ENCODE assay signal across 8 cellular contexts in the genomic region with DNA sequence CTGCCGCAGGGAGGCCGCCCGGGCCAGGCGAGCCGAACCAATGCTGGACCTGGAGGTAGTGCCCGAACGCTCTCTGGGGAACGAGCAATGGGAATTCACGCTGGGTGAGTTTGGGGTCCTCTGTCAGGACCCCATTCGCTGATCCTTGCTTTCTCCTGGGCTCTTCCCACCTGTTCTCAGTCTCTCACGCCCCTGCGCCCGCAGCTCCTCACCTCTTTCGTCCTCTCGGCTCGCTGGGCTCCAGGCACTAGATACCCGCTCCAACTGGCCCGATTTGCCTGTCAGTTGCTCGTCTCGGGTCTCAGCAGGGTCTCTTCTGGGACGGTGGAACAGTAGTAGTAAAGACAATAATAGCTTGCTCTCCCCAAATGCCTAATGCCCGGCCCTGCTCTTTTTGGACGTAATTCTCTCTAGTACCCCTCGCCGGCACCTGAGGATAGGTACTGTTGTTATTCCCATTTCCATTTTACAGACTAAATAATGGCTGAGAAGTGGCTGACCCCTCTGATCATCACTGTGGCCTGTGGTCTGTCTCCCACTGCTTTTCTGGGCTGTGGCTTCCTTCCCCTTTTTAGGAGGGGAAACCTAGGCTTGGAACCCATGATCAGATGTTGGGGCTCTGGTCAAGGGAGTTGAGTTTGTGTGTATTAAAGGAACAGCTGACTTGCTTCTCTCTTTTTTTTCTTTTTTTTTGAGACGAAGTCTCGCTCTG. TPM values are rescaled to one million over a fixed set of nuclear protein-coding genes. Genes with fewer than 3 reads are reported as not detected.
DNase-seq lines count a peak whose midpoint lies in the region; ATAC-seq and TF ChIP-seq lines count a peak whose summit lies in the region.

No MANE protein-coding gene starts in this region.

- peak overlapping the region; percentile 89; the same call in 1 of the 2 replicates for H3K9ac ChIP-seq in iPS-20b (ENCODE audit: low read depth, low read length)

- H3K9me3 Mint-ChIP-seq in activated T-helper 2 cell treated with anti-CD3 and anti-CD28 coated beads, Interferon-gamma antibody, Interleukin-2, Interleukin-4, amounts not matched to agents 10 μg/mL and 5 μg/mL and 100 μg/mL, durations not matched to agents 14 hours and 24 hours and 36 hours, result no peaks in the 10 kb centered on the region

- H3K27ac Mint-ChIP-seq in activated T-helper 2 cell treated with anti-CD3 and anti-CD28 coated beads, Interferon-gamma antibody, Interleukin-2, Interleukin-4, amounts not matched to agents 10 μg/mL and 5 μg/mL and 100 μg/mL, durations not matched to agents 14 hours and 24 hours and 36 hours, result peak overlapping the region; percentile 71

- peak overlapping the region; percentile 94 for H3K4me3 Mint-ChIP-seq in activated T-helper 2 cell treated with anti-CD3 and anti-CD28 coated beads, Interferon-gamma antibody, Interleukin-2, Interleukin-4, amounts not matched to agents 10 μg/mL and 5 μg/mL and 100 μg/mL, durations not matched to agents 14 hours and 24 hours and 36 hours (ENCODE audit: low read depth)

- peak overlapping the region; percentile 76 to 100 (median 94) for H3K4me3 ChIP-seq in heart right ventricle
- H3K4me3 ChIP-seq in iPS-20b (ENCODE audit: low read length), result peak overlapping the region; percentile 96
- peak overlapping the region; percentile 67 to 99 (median 97) for H3K4me3 ChIP-seq in spleen

- H3K27me3 Mint-ChIP-seq in activated T-helper 2 cell treated with anti-CD3 and anti-CD28 coated beads, Interferon-gamma antibody, Interleukin-2, Interleukin-4, amounts not matched to agents 10 μg/mL and 5 μg/mL and 100 μg/mL, durations not matched to agents 14 hours and 24 hours and 36 hours (ENCODE audit: low read depth), result no peaks in the 10 kb centered on the region

- H3K4me1 ChIP-seq in heart right ventricle (peaks cover 7 to 58% (median 25%) of the 10 kb centered on the region in 9 donors), iPS-20b (ENCODE audit: insufficient read depth, low read length) (peaks cover 4% of the 10 kb centered on the region; the same call in 1 of the 2 replicates), spleen (peaks cover 11 to 76% (median 37%) of the 10 kb centered on the region in 6 donors)

- DNase-seq in heart right ventricle (no peak), Right ventricle myocardium superior (no peak), KBM-7 (peak; percentile 94), spleen (no peak), NCI-H345 treated with DMSO at 0.1 percent for 48 hours (lab: John Stamatoyannopoulos, UW; ENCODE audit: unreplicated experiment) (no peak), left lobe of liver (ENCODE audit: low spot score) (no peak)
- DNase-seq in activated T-helper 2 cell treated with anti-CD3 and anti-CD28 coated beads, Interferon-gamma antibody, Interleukin-2, Interleukin-4, amounts not matched to agents 10 μg/mL and 5 μg/mL and 100 μg/mL, durations not matched to agents 14 hours and 24 hours and 36 hours (ENCODE audit: low spot score), result no peak

- WGBS in heart right ventricle, 2 donors, result 5 to 6% methylated on average over 27 of the region's 27 CpGs
- WGBS in spleen, 5 donors, result 2 to 5% (median 2%) methylated on average over 22 to 27 of the region's 27 CpGs

- H3K27ac ChIP-seq in heart right ventricle, result peak overlapping the region; percentile 55 to 96 (median 86)
- no peak overlapping the region for H3K27ac ChIP-seq in iPS-20b (ENCODE audit: low read length)
- H3K27ac ChIP-seq in spleen, result peak overlapping the region; percentile 49 to 90 (median 86)

- H3K27me3 ChIP-seq in heart right ventricle (no peaks in the 10 kb centered on the region), iPS-20b (ENCODE audit: insufficient read depth, low read length) (peaks cover 9% of the 10 kb centered on the region; the same call in 1 of the 2 replicates), spleen (replicated peaks in 1 of 7) (no peaks in the 10 kb centered on the region)

- in situ Hi-C loops in KBM-7 (cut with MboI; ENCODE audit: low pct_unique_long_range_greater_than_20kb, low sequenced_read_pairs), result no loop called here

- H3K36me3 ChIP-seq in heart right ventricle (peaks cover 0 to 13% (median 0%) of the 10 kb centered on the region in 9 donors), iPS-20b (ENCODE audit: insufficient read depth, low read depth, low read length) (no peaks in the 10 kb centered on the region), spleen (peaks cover 0 to 24% (median 0%) of the 10 kb centered on the region in 6 donors)

- H3K36me3 Mint-ChIP-seq in activated T-helper 2 cell treated with anti-CD3 and anti-CD28 coated beads, Interferon-gamma antibody, Interleukin-2, Interleukin-4, amounts not matched to agents 10 μg/mL and 5 μg/mL and 100 μg/mL, durations not matched to agents 14 hours and 24 hours and 36 hours (ENCODE audit: low read depth), result peaks cover 8% of the 10 kb centered on the region

- ATAC-seq in heart right ventricle (peak in 6 of 8 donors; percentile 1 to 60 (median 22)), Right ventricle myocardium superior (ENCODE audit: poor library complexity) (no peak), left lobe of liver (no peak)

- H3K4me1 Mint-ChIP-seq in activated T-helper 2 cell treated with anti-CD3 and anti-CD28 coated beads, Interferon-gamma antibody, Interleukin-2, Interleukin-4, amounts not matched to agents 10 μg/mL and 5 μg/mL and 100 μg/mL, durations not matched to agents 14 hours and 24 hours and 36 hours (ENCODE audit: low read depth), result peaks cover 19% of the 10 kb centered on the region

- TF ChIP-seq CTCF in heart right ventricle (IDR thresholded peaks at IDR 0.05), result no peak
- TF ChIP-seq CTCF in spleen (IDR thresholded peaks at IDR 0.05 in 8 of 11, conservative IDR thresholded peaks at IDR 0.05 in 3 of 11), result no peak

- no peak for TF ChIP-seq POLR2A in spleen (IDR thresholded peaks at IDR 0.05)

- intact Hi-C loops in heart right ventricle (cut with DNase I), result loop anchor here in 1 of 10 donors (5.0 kb wide), 1 partner anchor 42 kb away; a partner anchor contains a TSS
- intact Hi-C loops in Right ventricle myocardium superior (cut with DNase I), result no loop called here
- intact Hi-C loops in activated T-helper 2 cell treated with anti-CD3 and anti-CD28 coated beads, Interferon-gamma antibody, Interleukin-2, Interleukin-4, amounts not matched to agents 10 μg/mL and 5 μg/mL and 100 μg/mL, durations not matched to agents 14 hours and 24 hours and 36 hours (cut with micrococcal nuclease), result no loop called here
- intact Hi-C loops in spleen (cut with DNase I; ENCODE audit: low total_unique reads), result no loop called here

- no peaks in the 10 kb centered on the region for H3K9me3 ChIP-seq in heart right ventricle
- no peaks in the 10 kb centered on the region for H3K9me3 ChIP-seq in iPS-20b (ENCODE audit: insufficient read depth, low read depth, low read length)
- H3K9me3 ChIP-seq in spleen, result no peaks in the 10 kb centered on the region

RNA-seq across cellular contexts. Expression of a gene that starts 0.6 kb away (rescaled TPM):
- 10 to 100 TPM in 8 of 10 donors, 1 to 10 TPM in 2; 8.9 to 12.7 (median 11.7) TPM for total RNA-seq in heart right ventricle
- 1 to 10 TPM; 7.1 to 7.2 TPM for polyA plus RNA-seq in heart right ventricle
- 11.7 TPM for total RNA-seq in Right ventricle myocardium superior
- 17.4 and 17.8 TPM in 2 replicates for total RNA-seq in activated T-helper 2 cell treated with anti-CD3 and anti-CD28 coated beads, Interferon-gamma antibody, Interleukin-2, Interleukin-4, amounts not matched to agents 10 μg/mL and 5 μg/mL and 100 μg/mL, durations not matched to agents 14 hours and 24 hours and 36 hours
- 10 to 100 TPM; 15.3 to 44.0 (median 19.8) TPM for total RNA-seq in spleen
- polyA plus RNA-seq in spleen, result 10 to 100 TPM in 1 of 3 donors, 1 to 10 TPM in 2; 5.5 to 10.3 (median 9.9) TPM
- total RNA-seq in left lobe of liver, result 29.1 TPM

RNA-seq across cellular contexts. Expression of a gene that starts 40.5 kb away (rescaled TPM):
- 10 to 100 TPM in 4 of 10 donors, 1 to 10 TPM in 6; 7.4 to 17.6 (median 9.6) TPM for total RNA-seq in heart right ventricle
- 10 to 100 TPM in 1 of 2 donors, 1 to 10 TPM in 1; 5.4 to 19.1 TPM for polyA plus RNA-seq in heart right ventricle
- total RNA-seq in Right ventricle myocardium superior, result 8.1 TPM
- total RNA-seq in activated T-helper 2 cell treated with anti-CD3 and anti-CD28 coated beads, Interferon-gamma antibody, Interleukin-2, Interleukin-4, amounts not matched to agents 10 μg/mL and 5 μg/mL and 100 μg/mL, durations not matched to agents 14 hours and 24 hours and 36 hours, result 5.0 and 5.1 TPM in 2 replicates
- 10 to 100 TPM in 4 of 7 donors, 1 to 10 TPM in 3; 6.1 to 15.3 (median 10.1) TPM for total RNA-seq in spleen
- 1 to 10 TPM; 2.0 to 6.6 (median 3.0) TPM for polyA plus RNA-seq in spleen
- total RNA-seq in left lobe of liver, result 1.6 TPM

RNA-seq across cellular contexts. Expression of a gene that starts 49.4 kb away (rescaled TPM):
- total RNA-seq in heart right ventricle (10 to 100 TPM in 1 of 10 donors, 1 to 10 TPM in 9; 4.8 to 12.4 (median 5.7) TPM), Right ventricle myocardium superior (9.0 TPM), spleen (10 to 100 TPM; 29.2 to 39.3 (median 31.1) TPM), left lobe of liver (12.1 TPM)
- polyA plus RNA-seq in heart right ventricle (10 to 100 TPM in 1 of 2 donors, 1 to 10 TPM in 1; 9.7 to 17.9 TPM), spleen (10 to 100 TPM; 27.5 to 42.2 (median 35.3) TPM)
- 35.0 and 38.3 TPM in 2 replicates for total RNA-seq in activated T-helper 2 cell treated with anti-CD3 and anti-CD28 coated beads, Interferon-gamma antibody, Interleukin-2, Interleukin-4, amounts not matched to agents 10 μg/mL and 5 μg/mL and 100 μg/mL, durations not matched to agents 14 hours and 24 hours and 36 hours

RNA-seq across cellular contexts. Expression of a gene that starts 49.5 kb away (rescaled TPM):
- 10 to 100 TPM in 1 of 10 donors, 1 to 10 TPM in 9; 3.9 to 10.5 (median 5.0) TPM for total RNA-seq in heart right ventricle
- polyA plus RNA-seq in heart right ventricle, result 10 to 100 TPM in 1 of 2 donors, 1 to 10 TPM in 1; 8.6 to 17.3 TPM
- 9.5 TPM for total RNA-seq in Right ventricle myocardium superior
- total RNA-seq in activated T-helper 2 cell treated with anti-CD3 and anti-CD28 coated beads, Interferon-gamma antibody, Interleukin-2, Interleukin-4, amounts not matched to agents 10 μg/mL and 5 μg/mL and 100 μg/mL, durations not matched to agents 14 hours and 24 hours and 36 hours, result 26.4 and 26.7 TPM in 2 replicates
- 10 to 100 TPM in 6 of 7 donors, 1 to 10 TPM in 1; 8.4 to 29.9 (median 13.2) TPM for total RNA-seq in spleen
- 10 to 100 TPM in 1 of 3 donors, 1 to 10 TPM in 2; 6.0 to 11.2 (median 6.0) TPM for polyA plus RNA-seq in spleen
- total RNA-seq in left lobe of liver, result 20.6 TPM

RNA-seq across cellular contexts. Expression of a gene that starts 54.3 kb away (rescaled TPM):
- 10 to 100 TPM; 32.9 to 71.3 (median 38.6) TPM for total RNA-seq in heart right ventricle
- polyA plus RNA-seq in heart right ventricle, result 100 to 1,000 TPM in 1 of 2 donors, 1 to 10 TPM in 1; 9.1 to 199 TPM
- total RNA-seq in Right ventricle myocardium superior, result 62.9 TPM
- total RNA-seq in activated T-helper 2 cell treated with anti-CD3 and anti-CD28 coated beads, Interferon-gamma antibody, Interleukin-2, Interleukin-4, amounts not matched to agents 10 μg/mL and 5 μg/mL and 100 μg/mL, durations not matched to agents 14 hours and 24 hours and 36 hours, result 33.4 and 33.9 TPM in 2 replicates
- total RNA-seq in spleen, result 10 to 100 TPM; 11.5 to 43.7 (median 23.3) TPM
- polyA plus RNA-seq in spleen, result 10 to 100 TPM; 16.1 to 24.0 (median 16.7) TPM
- total RNA-seq in left lobe of liver, result 60.5 TPM

Comparison
In these comparisons a context has a peak if more than half of its experiments do, and no peak if none do; other contexts are left out.
1. ATAC-seq: peak in heart right ventricle (6 of 8); none in Right ventricle myocardium superior (single experiment) and left lobe of liver (single experiment).
2. Peak in every context shown above with its lines, with median percentiles within 50 percentile points of each other: H3K4me3 ChIP-seq.